Comparison of ENCODE assay signal across 17 cellular contexts in the genomic region with DNA sequence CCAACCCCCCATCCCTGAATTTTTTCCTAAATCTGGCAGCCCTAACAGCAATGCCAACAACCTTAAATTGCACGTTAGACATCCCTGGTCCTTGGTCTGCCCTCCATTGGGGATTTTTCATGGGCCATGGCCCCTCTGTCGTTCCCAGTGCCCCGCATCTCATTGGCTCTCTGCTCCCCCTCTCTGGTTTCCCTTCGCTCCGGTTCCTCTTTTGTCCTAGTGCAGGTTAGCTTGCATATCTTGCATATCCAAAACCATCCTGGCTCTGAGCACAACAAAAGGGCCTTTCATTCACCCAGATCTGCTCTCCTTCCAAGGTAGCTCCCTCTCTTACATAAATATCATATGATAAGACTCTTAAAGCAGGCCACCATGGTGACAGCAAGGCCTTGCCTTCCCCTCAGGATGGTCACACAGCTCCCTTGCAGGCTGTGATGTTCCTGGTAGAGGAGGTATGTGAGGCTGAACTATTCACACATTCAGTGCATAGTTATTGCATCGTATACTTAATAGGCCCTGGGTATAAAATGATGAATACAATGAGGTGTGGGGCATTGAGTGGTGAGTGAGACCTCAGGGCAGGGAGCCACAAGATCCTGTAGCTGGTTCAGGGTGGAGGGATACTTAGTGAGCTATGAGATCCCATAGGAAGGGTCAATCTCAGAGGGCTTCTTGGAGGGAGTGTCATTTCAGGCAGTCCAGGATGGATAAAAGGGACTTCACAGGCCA.
"Had no signal": no experiment of that assay in that cellular context is flagged by ENCODE, and none has a peak within 500 bp of the region (broad histone marks: within the 10 kb centered on the region; RNA-seq: fewer than 3 reads in every experiment).

No MANE protein-coding gene starts in this region.

- H3K4me1 ChIP-seq: adrenal gland, left lung, tibial artery had no signal

- H3K27ac Mint-ChIP-seq: activated CD4-positive, alpha-beta memory T cell treated with anti-CD3 and anti-CD28 coated beads, Interleukin-2, amount 10 ng/mL, durations not matched to agents 7 days and 5 days; activated CD4-positive, alpha-beta T cell treated with anti-CD3 and anti-CD28 coated beads for 36 hours; activated naive CD4-positive, alpha-beta T cell treated with anti-CD3 and anti-CD28 coated beads, Interleukin-2, amount 10 ng/mL, durations not matched to agents 7 days and 5 days had no signal

- H3K9me3 ChIP-seq: adrenal gland, colonic mucosa, heart right ventricle, left lung, tibial artery, vagina had no signal

- H3K27ac ChIP-seq: adrenal gland, colonic mucosa, heart right ventricle, left lung, tibial artery, vagina had no signal

- H3K27me3 ChIP-seq: adrenal gland, colonic mucosa, heart right ventricle, left lung, tibial artery, vagina had no signal

- H3K36me3 Mint-ChIP-seq: activated naive CD4-positive, alpha-beta T cell treated with anti-CD3 and anti-CD28 coated beads, Interleukin-2, amount 10 ng/mL, durations not matched to agents 7 days and 5 days had no signal

- H3K4me1 Mint-ChIP-seq: neural crest cell had no signal

- DNase-seq: activated CD4-positive, alpha-beta memory T cell treated with anti-CD3 and anti-CD28 coated beads, Interleukin-2, amount 10 ng/mL, durations not matched to agents 7 days and 5 days; activated CD4-positive, alpha-beta T cell treated with anti-CD3 and anti-CD28 coated beads for 36 hours; activated CD8-positive, alpha-beta memory T cell treated with anti-CD3 and anti-CD28 coated beads, Interleukin-2, amount 50 U/mL, for 4 hours; activated naive CD4-positive, alpha-beta T cell treated with anti-CD3 and anti-CD28 coated beads, Interleukin-2, amount 10 ng/mL, durations not matched to agents 7 days and 5 days; adrenal gland; colonic mucosa; effector CD4-positive, alpha-beta T cell; foreskin melanocyte; heart right ventricle; islet precursor cell; left lung; stimulated activated CD4-positive, alpha-beta T cell treated with anti-CD3 and anti-CD28 coated beads, Interleukin-15, amount 100 ng/mL, for 24 hours; stimulated activated CD4-positive, alpha-beta T cell treated with anti-CD3 and anti-CD28 coated beads, Interleukin-4, amount 100 ng/mL, for 24 hours; T-helper 9 cell; tibial artery had no signal

- H3K4me3 ChIP-seq: adrenal gland, colonic mucosa, heart right ventricle, left lung, tibial artery, vagina had no signal

- H3K36me3 ChIP-seq: adrenal gland, colonic mucosa, heart right ventricle, left lung, tibial artery, vagina had no signal

- H3K9me3 Mint-ChIP-seq: activated CD4-positive, alpha-beta memory T cell treated with anti-CD3 and anti-CD28 coated beads, Interleukin-2, amount 10 ng/mL, durations not matched to agents 7 days and 5 days; activated naive CD4-positive, alpha-beta T cell treated with anti-CD3 and anti-CD28 coated beads, Interleukin-2, amount 10 ng/mL, durations not matched to agents 7 days and 5 days; neural crest cell had no signal

- ATAC-seq: activated CD4-positive, alpha-beta T cell treated with anti-CD3 and anti-CD28 coated beads for 36 hours; heart right ventricle; left lung had no signal

- H3K4me3 Mint-ChIP-seq: activated CD4-positive, alpha-beta memory T cell treated with anti-CD3 and anti-CD28 coated beads, Interleukin-2, amount 10 ng/mL, durations not matched to agents 7 days and 5 days; activated CD4-positive, alpha-beta T cell treated with anti-CD3 and anti-CD28 coated beads for 36 hours; activated naive CD4-positive, alpha-beta T cell treated with anti-CD3 and anti-CD28 coated beads, Interleukin-2, amount 10 ng/mL, durations not matched to agents 7 days and 5 days; neural crest cell had no signal
